1 cellular context compared by ENCODE assay signal in the genomic region with DNA sequence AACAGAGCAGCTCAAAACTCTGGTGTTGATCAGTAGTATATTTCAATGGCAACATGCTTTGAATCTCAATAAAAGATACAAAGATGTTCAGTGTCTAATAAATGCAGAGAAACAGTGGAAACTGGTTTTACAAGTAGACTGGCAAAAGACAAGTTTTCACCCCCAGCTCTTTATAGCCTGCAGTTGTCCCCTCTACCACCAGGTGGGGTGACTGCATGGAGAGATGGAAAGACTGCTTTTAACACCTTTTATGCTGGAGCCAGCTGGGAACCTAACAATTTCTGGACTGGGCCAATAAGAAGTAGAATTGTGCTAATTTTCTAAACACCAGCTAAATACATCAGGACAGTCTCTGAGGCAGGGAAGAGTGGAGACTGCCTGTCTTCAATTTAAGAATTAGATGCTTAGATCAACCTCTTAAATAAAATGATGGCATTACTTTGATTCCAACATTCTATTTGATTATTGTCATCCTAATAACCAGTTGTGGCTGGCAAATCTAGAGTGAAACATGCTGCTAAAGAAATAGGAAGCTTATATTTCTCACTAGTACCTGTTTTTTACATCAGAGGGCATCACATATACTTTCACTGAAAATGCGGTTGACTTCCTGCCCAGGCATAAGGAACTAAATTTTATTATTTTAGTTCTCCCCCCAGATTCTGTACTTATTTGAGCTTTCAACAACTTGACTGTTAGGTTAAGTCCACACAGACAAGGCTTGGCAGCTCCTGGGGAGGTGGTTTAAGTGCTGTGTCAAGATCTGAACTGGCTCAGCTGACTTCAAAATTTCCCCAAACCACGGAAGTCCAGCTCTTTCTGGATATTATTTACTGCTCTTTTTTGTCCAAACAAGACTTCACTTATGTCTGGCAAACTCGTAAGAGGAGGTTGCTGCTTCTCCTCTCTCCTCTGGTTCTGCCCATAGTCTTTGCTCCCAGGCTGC.
TF ChIP-seq lines count a peak whose summit lies in the region.

No MANE protein-coding gene starts in this region.

TF ChIP-seq in HCT116, 20 proteins besides CTCF, POLR2A, EP300 and RAD21:
- TF ChIP-seq SRF (IDR thresholded peaks at IDR 0.05; ENCODE audit: low read depth) (no peak), CEBPB (IDR thresholded peaks at IDR 0.05; ENCODE audit: low read depth) (no peak), ELF1 (IDR thresholded peaks at IDR 0.05; ENCODE audit: borderline replicate concordance, low read depth) (no peak)
